In the genomic region with DNA sequence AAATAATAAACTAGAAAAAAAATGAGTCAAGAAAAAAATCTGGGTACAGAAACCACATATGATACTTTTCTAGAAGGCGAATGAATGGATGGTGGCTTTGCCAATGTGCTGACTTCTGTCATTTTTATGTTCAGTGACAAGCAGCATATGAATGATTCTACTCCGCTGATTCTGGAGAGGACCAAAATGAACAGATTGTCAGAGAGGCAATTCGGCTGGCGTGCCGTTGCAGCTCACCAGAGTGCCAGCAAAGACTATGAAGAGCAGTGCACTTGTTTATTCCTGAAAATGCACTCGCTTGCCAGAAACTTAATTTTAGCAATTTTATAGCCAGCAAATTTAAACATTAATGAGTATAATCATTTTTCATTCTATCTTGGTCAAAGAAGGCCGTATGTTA, we compare ENCODE assay signal across 28 cellular contexts.
"Had no signal": no experiment of that assay in that cellular context is flagged by ENCODE, and none has a peak within 500 bp of the region (broad histone marks: within the 10 kb centered on the region; RNA-seq: fewer than 3 reads in every experiment).

No MANE protein-coding gene starts in this region.

- H3K36me3 ChIP-seq: ascending aorta, breast epithelium, Peyer's patch, SJSA1 had no signal

- DNase-seq: activated CD4-positive, alpha-beta T cell treated with anti-CD3 and anti-CD28 coated beads, Interleukin-2, amount 10 ng/mL, durations not matched to agents 24 days and 14 days; activated CD4-positive, alpha-beta T cell treated with anti-CD3 and anti-CD28 coated beads, Interleukin-2, amount 50 U/mL, for 4 hours; activated CD8-positive, alpha-beta T cell treated with anti-CD3 and anti-CD28 coated beads for 36 hours; activated effector memory CD4-positive, alpha-beta T cell treated with anti-CD3 and anti-CD28 coated beads, Interleukin-2, amount 50 U/mL, for 16 hours; activated naive CD4-positive, alpha-beta T cell; activated naive CD4-positive, alpha-beta T cell treated with anti-CD3 and anti-CD28 coated beads, Interleukin-2, amount 50 U/mL, for 16 hours; activated naive CD8-positive, alpha-beta T cell treated with anti-CD3 and anti-CD28 coated beads for 36 hours; activated T-cell treated with anti-CD3 and anti-CD28 coated beads, Interleukin-2, amount 50 U/mL, for 1 hour; activated T-cell treated with anti-CD3 and anti-CD28 coated beads, Interleukin-2, amount 50 U/mL, for 72 hours; amniotic stem cell; cerebellar nuclear complex; Karpas-422; NCI-H1105; NCI-H1417 treated with DMSO at 0.1 percent for 48 hours; NCI-H2029; NCI-H2227 treated with DMSO at 0.1 percent for 48 hours; NCI-H524 treated with DMSO at 0.1 percent for 48 hours; NK-92 treated with Interleukin-12 subunit alpha and Interleukin-12 subunit beta, amount 100 ng/mL, for 24 hours; Peyer's patch; RPMI8226; SHP77 treated with DMSO at 0.1 percent for 48 hours; SK-N-SH had no signal

- H3K9me3 ChIP-seq: ascending aorta, breast epithelium, Peyer's patch, SJSA1, SK-N-SH had no signal

- H3K4me1 ChIP-seq: ascending aorta, breast epithelium, Peyer's patch, SJSA1 had no signal

- FAIRE-seq: colon, TTC549 had no signal

- ATAC-seq: activated CD8-positive, alpha-beta T cell treated with anti-CD3 and anti-CD28 coated beads for 36 hours; activated T-cell treated with anti-CD3 and anti-CD28 coated beads, Interleukin-2, amount 50 U/mL, for 72 hours; activated T-helper 17 cell treated with anti-CD3 and anti-CD28 coated beads, Interleukin-2, amount 50 U/mL, for 72 hours had no signal

- H3K4me3 ChIP-seq: ascending aorta, breast epithelium, Peyer's patch, SJSA1 had no signal

- H3K27ac ChIP-seq: ascending aorta, breast epithelium, Peyer's patch, SJSA1 had no signal

- H3K27me3 ChIP-seq: ascending aorta, breast epithelium, Peyer's patch, SJSA1 had no signal
